In the genomic region with DNA sequence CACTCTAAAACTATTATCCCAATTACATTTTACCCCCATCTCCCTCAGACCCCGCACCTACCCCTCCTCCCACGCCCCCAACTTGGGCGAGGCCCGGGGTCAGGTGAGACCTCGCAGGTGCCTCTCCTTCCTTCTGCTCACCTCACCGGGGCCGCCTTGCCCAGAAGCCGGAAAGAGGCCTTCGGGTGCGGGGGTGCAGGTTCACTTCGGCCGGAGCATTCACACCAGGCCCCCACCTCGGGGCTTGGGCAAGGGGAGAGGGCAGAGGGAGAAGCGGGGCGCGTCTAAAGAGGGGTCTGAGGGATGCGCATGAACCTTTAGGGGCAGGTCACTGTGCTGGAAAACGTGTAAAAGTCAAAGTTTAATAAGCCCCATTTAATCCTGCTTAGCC, we compare ENCODE assay signal across 9 cellular contexts. TPM values are rescaled to one million over a fixed set of nuclear protein-coding genes. Genes with fewer than 3 reads are reported as not detected.
DNase-seq lines count a peak whose midpoint lies in the region; ATAC-seq and TF ChIP-seq lines count a peak whose summit lies in the region.
"Had no signal": no experiment of that assay in that cellular context is flagged by ENCODE, and none has a peak within 500 bp of the region (broad histone marks: within the 10 kb centered on the region; RNA-seq: fewer than 3 reads in every experiment).

No MANE protein-coding gene starts in this region.

- H3K27ac ChIP-seq in OCI-LY7 (ENCODE audit: low read depth, low read length, poor library complexity, severe bottlenecking) (peak overlapping the region; percentile 73), coronary artery (peak overlapping the region; percentile 72 to 83)

- CTCF ChIA-PET in OCI-LY7 (lab: Charles Lee; ENCODE audit: unreplicated experiment): no interaction called here

- H3K27me3 ChIP-seq in mononuclear cell (ENCODE audit: insufficient read depth, low read length): no peaks in the 10 kb centered on the region

- H2AFZ ChIP-seq in OCI-LY7 (ENCODE audit: low read length): peak overlapping the region; percentile 81; the same call in 1 of the 2 replicates

- H3K4me3 ChIP-seq in OCI-LY7 (ENCODE audit: low read depth, low read length, poor library complexity, severe bottlenecking): peak overlapping the region; percentile 79
- H3K4me3 ChIP-seq in coronary artery: peak overlapping the region; percentile 78
- peak overlapping the region; percentile 66 for H3K4me3 ChIP-seq in mononuclear cell (ENCODE audit: low read length)

- no TSS peak for BruUV-seq in OCI-LY7 (replicated peaks; lab: Mats Ljungman, UMichigan)

- TF ChIP-seq CTCF in OCI-LY7 (conservative IDR thresholded peaks at IDR 0.05; ENCODE audit: low read length) (no peak), coronary artery (IDR thresholded peaks at IDR 0.05) (no peak)

- no peak for ATAC-seq in GM18868 (IDR thresholded peaks at IDR 0.05; ENCODE audit: unreplicated experiment)

- H3K4me1 ChIP-seq in OCI-LY7 (ENCODE audit: insufficient read depth, low read length, poor library complexity, severe bottlenecking) (peaks cover 16% of the 10 kb centered on the region), mononuclear cell (ENCODE audit: insufficient read depth, low read length) (peaks cover 8% of the 10 kb centered on the region)

- 0 out of 2 replicates have a peak, but pooled peaks cover 3% of the 10 kb centered on the region for H3K9me3 ChIP-seq in OCI-LY7 (ENCODE audit: low read length)
- H3K9me3 ChIP-seq in mononuclear cell (ENCODE audit: low read depth, low read length): no peaks in the 10 kb centered on the region

- H3K4me2 ChIP-seq in OCI-LY7 (ENCODE audit: low read length): peak overlapping the region; percentile 71

- H3K9me2 ChIP-seq in OCI-LY7 (ENCODE audit: insufficient read depth, low read length): no peaks in the 10 kb centered on the region

- intact Hi-C loops in OCI-LY7 (cut with micrococcal nuclease; ENCODE audit: unreplicated experiment): loop anchor here (5.0 kb wide), 1 partner anchor 66 kb away; no protein-coding TSS in a partner anchor

- H4K20me1 ChIP-seq in OCI-LY7 (ENCODE audit: insufficient read depth, low read length): no peaks in the 10 kb centered on the region

- peaks cover 27% of the 10 kb centered on the region for H3K36me3 ChIP-seq in OCI-LY7 (ENCODE audit: insufficient read depth, low read length)

- POLR2A ChIA-PET in OCI-LY7 (lab: Charles Lee): no interaction called here

- peaks cover 12% of the 10 kb centered on the region for H3K79me2 ChIP-seq in OCI-LY7 (ENCODE audit: insufficient read depth, low read depth, low read length)

- DNase-seq in stimulated activated CD4-positive, alpha-beta T cell treated with anti-CD3 and anti-CD28 coated beads, Interleukin-15, amount 100 ng/mL, for 24 hours: peak; percentile 22
- DNase-seq in stimulated activated CD4-positive, alpha-beta T cell treated with anti-CD3 and anti-CD28 coated beads, Interleukin-2, amount 100 ng/mL, for 48 hours: no peak
- DNase-seq in OCI-LY7 (ENCODE audit: low spot score): peak; percentile 40
- DNase-seq in coronary artery (ENCODE audit: low spot score): no peak
- no peak for DNase-seq in DMS79 treated with DMSO at 0.1 percent for 48 hours (lab: John Stamatoyannopoulos, UW)
- no peak for DNase-seq in COLO829 (ENCODE audit: low spot score)

RNA-seq across cellular contexts. Expression of gene ZNF182, which starts 0.4 kb away (rescaled TPM):
- total RNA-seq in OCI-LY7 (2014; rRNA removed; shearing (Covaris generic)): 5.0 and 6.1 TPM in 2 replicates
- 9.7 and 9.8 TPM in 2 replicates for total RNA-seq in OCI-LY7 (2022)
- total RNA-seq in mononuclear cell: 4.6 TPM

RNA-seq across cellular contexts. Expression of gene SPACA5, which starts 3.4 kb away (rescaled TPM):
- not detected in 2 replicates for total RNA-seq in OCI-LY7 (2014; rRNA removed; shearing (Covaris generic))
- total RNA-seq in OCI-LY7 (2022): not detected in 2 replicates
- not detected for total RNA-seq in mononuclear cell
- total RNA-seq: dermis microvascular lymphatic vessel endothelial cell had no signal

Comparison
In these comparisons a context has a peak if more than half of its experiments do, and no peak if none do; other contexts are left out.
1. DNase-seq: peak in stimulated activated CD4-positive, alpha-beta T cell treated with anti-CD3 and anti-CD28 coated beads, Interleukin-15, amount 100 ng/mL, for 24 hours (single experiment) and OCI-LY7 (single experiment); none in stimulated activated CD4-positive, alpha-beta T cell treated with anti-CD3 and anti-CD28 coated beads, Interleukin-2, amount 100 ng/mL, for 48 hours (0 of 2), coronary artery (single experiment), DMS79 treated with DMSO at 0.1 percent for 48 hours (single experiment) and COLO829 (single experiment).
2. Peak in every context shown above with its lines, with median percentiles within 50 percentile points of each other: H3K4me3 ChIP-seq.